ENCODE assay signal across 19 cellular contexts in genomic region chr16:7792346-7792745, GRCh38.
DNase-seq lines count a peak whose midpoint lies in the region; ATAC-seq and FAIRE-seq lines count a peak whose summit lies in the region.
"Had no signal": no experiment of that assay in that cellular context is flagged by ENCODE, and none has a peak within 500 bp of the region (broad histone marks: within the 10 kb centered on the region; RNA-seq: fewer than 3 reads in every experiment).

No MANE protein-coding gene starts in this region.

- intact Hi-C loops in aorta (cut with DNase I) = no loop called here

- 73 to 79% methylated on average over 4 of the region's 4 CpGs for WGBS in aorta, 2 donors

- H3K4me1 ChIP-seq in aorta (ENCODE audit: control insufficient read depth in 1 of 2, insufficient read depth in 2 of 2, low read length in 2 of 2) = no peaks in the 10 kb centered on the region
- H3K4me1 ChIP-seq: BE2C, BLaER1 had no signal

- no peak overlapping the region for H3K27ac ChIP-seq in aorta (ENCODE audit: low read depth in 1 of 2, low read length in 2 of 2)
- H3K27ac ChIP-seq: BLaER1 had no signal

- DNase-seq in cerebellar cortex (ENCODE audit: low spot score) (peak; percentile 94), cerebellum (ENCODE audit: low spot score) (peak; percentile 80), HuH-7 (ENCODE audit: low spot score) (no peak), HTR-8/SVneo (ENCODE audit: insufficient read length, low spot score) (no peak), aorta (no peak)
- DNase-seq: 8988T; ACHN; BE2C; CD4-positive, alpha-beta memory T cell; CD4-positive, CD25-positive, alpha-beta regulatory T cell; CD8-positive, alpha-beta memory T cell; COR-L47; DMS79 treated with DMSO at 0.1 percent for 48 hours; GDM1 had no signal

- no peak for FAIRE-seq in HTR-8/SVneo (lab: Jason Lieb, UNC)
- FAIRE-seq: A204.1, GM12878, GM12892, GM18507 had no signal

- no peak for ATAC-seq in aorta (ENCODE audit: low FRiP score)
- ATAC-seq: GM12878 had no signal

- H3K36me3 ChIP-seq in aorta (ENCODE audit: control insufficient read depth in 1 of 2, insufficient read depth in 2 of 2, low read length in 1 of 2) = no peaks in the 10 kb centered on the region
- H3K36me3 ChIP-seq: BE2C, BLaER1 had no signal

- no peaks in the 10 kb centered on the region for H3K9me3 ChIP-seq in aorta (ENCODE audit: control insufficient read depth, low read length)
- H3K9me3 ChIP-seq: BE2C, BLaER1 had no signal

- no peaks in the 10 kb centered on the region for H3K27me3 ChIP-seq in aorta (ENCODE audit: control insufficient read depth in 1 of 2, insufficient read depth in 2 of 2, low read length in 1 of 2)
- H3K27me3 ChIP-seq: BE2C, BLaER1 had no signal

- H3K4me3 ChIP-seq in aorta (ENCODE audit: low read length in 2 of 2) = no peak overlapping the region
- H3K4me3 ChIP-seq: BLaER1, GM12878 had no signal

Comparison
In these comparisons a context has a peak if more than half of its experiments do, and no peak if none do; other contexts are left out.
1. DNase-seq: peak in cerebellar cortex (single experiment) and cerebellum (single experiment); none in HuH-7 (single experiment), HTR-8/SVneo (single experiment) and aorta (0 of 2).